28 cellular contexts compared by ENCODE assay signal in the genomic region with DNA sequence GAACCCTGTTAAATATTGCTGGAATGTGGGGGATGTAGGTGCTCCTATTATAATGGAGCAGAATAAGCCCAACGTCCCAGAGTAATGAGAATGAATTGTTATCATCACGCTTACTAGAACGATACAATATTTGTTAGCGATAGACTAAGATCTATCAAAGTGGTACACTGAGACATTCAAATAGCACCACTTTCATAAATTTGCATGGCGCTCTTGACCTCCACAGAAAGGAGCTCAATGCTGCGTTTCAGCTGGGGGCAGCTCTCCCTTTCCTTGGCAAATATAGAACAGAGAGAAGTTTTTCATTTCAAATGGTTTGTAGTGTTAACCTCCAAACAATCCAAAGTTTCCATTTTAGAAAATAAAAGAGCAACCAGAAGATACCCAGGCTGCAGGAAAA. TPM values are rescaled to one million over a fixed set of nuclear protein-coding genes. Genes with fewer than 3 reads are reported as not detected.
A peak's percentile ranks its signal among the peaks of the same experiment; 100 is the strongest.
DNase-seq lines count a peak whose midpoint lies in the region; ATAC-seq and TF ChIP-seq lines count a peak whose summit lies in the region.
"Had no signal": no experiment of that assay in that cellular context is flagged by ENCODE, and none has a peak within 500 bp of the region (broad histone marks: within the 10 kb centered on the region; RNA-seq: fewer than 3 reads in every experiment).

No MANE protein-coding gene starts in this region.

- H3K14ac ChIP-seq in mesenchymal stem cell (ENCODE audit: low read length in 2 of 2) = no peak overlapping the region

- H3K27me3 ChIP-seq in mesenchymal stem cell (ENCODE audit: control insufficient read depth in 1 of 2, insufficient read depth in 1 of 2, low read length in 2 of 2) = no peaks in the 10 kb centered on the region
- no peaks in the 10 kb centered on the region for H3K27me3 ChIP-seq in thoracic aorta (replicated peaks; ENCODE audit: insufficient read depth)
- H3K27me3 ChIP-seq: upper lobe of right lung had no signal

- H2AK5ac ChIP-seq in mesenchymal stem cell (ENCODE audit: low read length, severe bottlenecking) = no peak overlapping the region

- peak overlapping the region in 3 of 5 experiments; percentile 7 to 52 (median 24) for H3K27ac Mint-ChIP-seq in brain
- H3K27ac Mint-ChIP-seq in T-helper 2 cell treated with Interferon-gamma antibody and Interleukin-4, amounts not matched to agents 5 μg/mL and 100 μg/mL, for 36 hours = no peak overlapping the region
- H3K27ac Mint-ChIP-seq: activated naive CD4-positive, alpha-beta T cell treated with anti-CD3 and anti-CD28 coated beads for 36 hours; progenitor cell of endocrine pancreas; T-helper 1 cell treated with Interleukin-12 subunit alpha and Interleukin-12 subunit beta and Interleukin-4 antibody, amounts not matched to agents 30 μg/mL and 1 μg/mL, for 36 hours had no signal

- no peak overlapping the region for H4K8ac ChIP-seq in mesenchymal stem cell (ENCODE audit: low read length)

- H3K4me3 ChIP-seq in mesenchymal stem cell (ENCODE audit: insufficient read depth in 1 of 2, low read depth in 1 of 2, low read length in 2 of 2) (peak overlapping the region in 1 of 2 experiments; percentile 68), thoracic aorta (peak overlapping the region; percentile 73)
- H3K4me3 ChIP-seq: left ventricle myocardium inferior, mucosa of descending colon, SK-N-MC, upper lobe of right lung had no signal

- H2BK120ac ChIP-seq in mesenchymal stem cell (ENCODE audit: low read depth, low read length) = no peak overlapping the region

- no peak overlapping the region for H2BK15ac ChIP-seq in mesenchymal stem cell (ENCODE audit: low read depth, poor library complexity, severe bottlenecking)

- WGBS in mesenchymal stem cell = 89% methylated on average over 4 of the region's 6 CpGs

- DNase-seq in NCI-H2227 (lab: John Stamatoyannopoulos, UW; ENCODE audit: unreplicated experiment) (peak; percentile 18), NCI-H2227 treated with DMSO at 0.1 percent for 48 hours (lab: John Stamatoyannopoulos, UW) (no peak), mesenchymal stem cell (no peak), thoracic aorta (ENCODE audit: low spot score) (no peak), NCI-H446 treated with DMSO at 0.1 percent for 48 hours (lab: John Stamatoyannopoulos, UW) (no peak)
- DNase-seq in T-helper 2 cell treated with Interferon-gamma antibody and Interleukin-4, amounts not matched to agents 5 μg/mL and 100 μg/mL, for 36 hours (ENCODE audit: low spot score) = no peak
- DNase-seq: activated CD8-positive, alpha-beta memory T cell treated with anti-CD3 and anti-CD28 coated beads for 24 hours; activated naive CD4-positive, alpha-beta T cell treated with anti-CD3 and anti-CD28 coated beads for 36 hours; activated T-cell treated with anti-CD3 and anti-CD28 coated beads, Interleukin-2, amount 50 U/mL, for 4 hours; aorta; cerebellar nuclear complex; DMS153; KBM-7; left ventricle myocardium inferior; mucosa of descending colon; MV-4-11; NCI-H146; NCI-H524 treated with DMSO at 0.1 percent for 48 hours; upper lobe of right lung had no signal

- H3K9ac ChIP-seq in mesenchymal stem cell (ENCODE audit: low read length) = peak overlapping the region; percentile 94

- H2BK5ac ChIP-seq in mesenchymal stem cell (ENCODE audit: low read depth, low read length, poor library complexity, severe bottlenecking) = no peak overlapping the region

- no peak overlapping the region for H3K18ac ChIP-seq in mesenchymal stem cell (ENCODE audit: low read depth in 1 of 2, low read length in 2 of 2)

- peaks cover 0 to 50% of the 10 kb centered on the region in 2 experiments for H3K36me3 ChIP-seq in mesenchymal stem cell (ENCODE audit: control insufficient read depth in 1 of 2, insufficient read depth in 2 of 2, low read depth in 1 of 2, low read length in 2 of 2)
- no peaks in the 10 kb centered on the region for H3K36me3 ChIP-seq in thoracic aorta
- H3K36me3 ChIP-seq: left ventricle myocardium inferior, upper lobe of right lung had no signal

- H3K4me1 ChIP-seq in mesenchymal stem cell (ENCODE audit: control insufficient read depth, insufficient read depth, low read depth, low read length) (peaks cover 2% of the 10 kb centered on the region), thoracic aorta (ENCODE audit: control insufficient read depth in 1 of 2, low read depth in 2 of 2) (peaks cover 28 to 80% of the 10 kb centered on the region in 2 donors)
- H3K4me1 ChIP-seq: left ventricle myocardium inferior, upper lobe of right lung had no signal

- H3K27ac ChIP-seq in mesenchymal stem cell (ENCODE audit: low read length, poor library complexity, severe bottlenecking) (no peak overlapping the region), thoracic aorta (peak overlapping the region; percentile 92 to 94)
- H3K27ac ChIP-seq: 22Rv1, left ventricle myocardium inferior, SK-N-MC, upper lobe of right lung had no signal

- no peak overlapping the region for H3K23ac ChIP-seq in mesenchymal stem cell (ENCODE audit: low read length in 2 of 2)

- no peak overlapping the region for H2AFZ ChIP-seq in mesenchymal stem cell (ENCODE audit: low read depth, low read length)

- H3K9me3 ChIP-seq in mesenchymal stem cell (ENCODE audit: control insufficient read depth, low read length) = no peaks in the 10 kb centered on the region
- H3K9me3 ChIP-seq in thoracic aorta = no peaks in the 10 kb centered on the region
- H3K9me3 ChIP-seq: left ventricle myocardium inferior, mucosa of descending colon, upper lobe of right lung had no signal

- H3K4me3 Mint-ChIP-seq in brain = peak overlapping the region in 1 of 5 experiments; percentile 54
- no peak overlapping the region for H3K4me3 Mint-ChIP-seq in T-helper 2 cell treated with Interferon-gamma antibody and Interleukin-4, amounts not matched to agents 5 μg/mL and 100 μg/mL, for 36 hours
- H3K4me3 Mint-ChIP-seq: activated naive CD4-positive, alpha-beta T cell treated with anti-CD3 and anti-CD28 coated beads for 36 hours; activated T-cell treated with anti-CD3 and anti-CD28 coated beads, Interleukin-2, amount 50 U/mL, for 4 hours; T-helper 1 cell treated with Interleukin-12 subunit alpha and Interleukin-12 subunit beta and Interleukin-4 antibody, amounts not matched to agents 30 μg/mL and 1 μg/mL, for 36 hours had no signal

- ATAC-seq in thoracic aorta (ENCODE audit: insufficient number of reproducible peaks, low FRiP score, low read depth) (no peak), GM21423 (IDR thresholded peaks at IDR 0.05; ENCODE audit: unreplicated experiment) (no peak)
- ATAC-seq: activated T-cell treated with anti-CD3 and anti-CD28 coated beads, Interleukin-2, amount 50 U/mL, for 4 hours; mucosa of descending colon; upper lobe of right lung had no signal

- H3K79me1 ChIP-seq in mesenchymal stem cell (replicated peaks; ENCODE audit: low read length, poor library complexity, severe bottlenecking) = no peaks in the 10 kb centered on the region

- H3K4ac ChIP-seq in mesenchymal stem cell (ENCODE audit: low read depth in 1 of 2, low read length in 2 of 2) = no peak overlapping the region

- no peak overlapping the region for H2BK12ac ChIP-seq in mesenchymal stem cell (ENCODE audit: low read length in 2 of 2)

- H3K27me3 Mint-ChIP-seq in brain = no peaks in the 10 kb centered on the region
- H3K27me3 Mint-ChIP-seq in T-helper 2 cell treated with Interferon-gamma antibody and Interleukin-4, amounts not matched to agents 5 μg/mL and 100 μg/mL, for 36 hours (ENCODE audit: low read depth) = peaks cover 6% of the 10 kb centered on the region

- H3K4me1 Mint-ChIP-seq in brain = peaks cover 57% of the 10 kb centered on the region
- peaks cover 4% of the 10 kb centered on the region for H3K4me1 Mint-ChIP-seq in T-helper 2 cell treated with Interferon-gamma antibody and Interleukin-4, amounts not matched to agents 5 μg/mL and 100 μg/mL, for 36 hours (ENCODE audit: low read depth)

- no peak overlapping the region for H4K91ac ChIP-seq in mesenchymal stem cell (ENCODE audit: low read length)

- H3K9me3 Mint-ChIP-seq in brain = peaks cover 0 to 3% (median 0%) of the 10 kb centered on the region in 5 experiments
- no peaks in the 10 kb centered on the region for H3K9me3 Mint-ChIP-seq in T-helper 2 cell treated with Interferon-gamma antibody and Interleukin-4, amounts not matched to agents 5 μg/mL and 100 μg/mL, for 36 hours
- H3K9me3 Mint-ChIP-seq: activated naive CD4-positive, alpha-beta T cell treated with anti-CD3 and anti-CD28 coated beads for 36 hours; activated T-cell treated with anti-CD3 and anti-CD28 coated beads, Interleukin-2, amount 50 U/mL, for 4 hours; T-helper 1 cell treated with Interleukin-12 subunit alpha and Interleukin-12 subunit beta and Interleukin-4 antibody, amounts not matched to agents 30 μg/mL and 1 μg/mL, for 36 hours had no signal

- H3K4me2 ChIP-seq in mesenchymal stem cell (ENCODE audit: low read length, poor library complexity, severe bottlenecking) = no peak overlapping the region

- H3K36me3 Mint-ChIP-seq in brain = no peaks in the 10 kb centered on the region
- H3K36me3 Mint-ChIP-seq in T-helper 2 cell treated with Interferon-gamma antibody and Interleukin-4, amounts not matched to agents 5 μg/mL and 100 μg/mL, for 36 hours (ENCODE audit: low read depth) = no peaks in the 10 kb centered on the region

- TF ChIP-seq CTCF in brain (conservative IDR thresholded peaks at IDR 0.05) (no peak), thoracic aorta (IDR thresholded peaks at IDR 0.05) (no peak)

RNA-seq across cellular contexts. Expression of a gene that starts 38.2 kb away (rescaled TPM):
- not detected for polyA plus RNA-seq in brain (ENCODE audit: insufficient read depth, low read depth, low replicate concordance)
- polyA plus RNA-seq in mesenchymal stem cell (2013, experiment 1 of 2) = not detected
- not detected for polyA plus RNA-seq in mesenchymal stem cell (2013, experiment 2 of 2)
- 10 to 100 TPM; 24.6 to 53.4 TPM for total RNA-seq in thoracic aorta
- total RNA-seq: activated naive CD4-positive, alpha-beta T cell treated with anti-CD3 and anti-CD28 coated beads for 36 hours; activated T-cell treated with anti-CD3 and anti-CD28 coated beads, Interleukin-2, amount 50 U/mL, for 4 hours; G401; HT-29; progenitor cell of endocrine pancreas; upper lobe of right lung had no signal
- polyA plus RNA-seq: neural cell had no signal
